In the genomic region with DNA sequence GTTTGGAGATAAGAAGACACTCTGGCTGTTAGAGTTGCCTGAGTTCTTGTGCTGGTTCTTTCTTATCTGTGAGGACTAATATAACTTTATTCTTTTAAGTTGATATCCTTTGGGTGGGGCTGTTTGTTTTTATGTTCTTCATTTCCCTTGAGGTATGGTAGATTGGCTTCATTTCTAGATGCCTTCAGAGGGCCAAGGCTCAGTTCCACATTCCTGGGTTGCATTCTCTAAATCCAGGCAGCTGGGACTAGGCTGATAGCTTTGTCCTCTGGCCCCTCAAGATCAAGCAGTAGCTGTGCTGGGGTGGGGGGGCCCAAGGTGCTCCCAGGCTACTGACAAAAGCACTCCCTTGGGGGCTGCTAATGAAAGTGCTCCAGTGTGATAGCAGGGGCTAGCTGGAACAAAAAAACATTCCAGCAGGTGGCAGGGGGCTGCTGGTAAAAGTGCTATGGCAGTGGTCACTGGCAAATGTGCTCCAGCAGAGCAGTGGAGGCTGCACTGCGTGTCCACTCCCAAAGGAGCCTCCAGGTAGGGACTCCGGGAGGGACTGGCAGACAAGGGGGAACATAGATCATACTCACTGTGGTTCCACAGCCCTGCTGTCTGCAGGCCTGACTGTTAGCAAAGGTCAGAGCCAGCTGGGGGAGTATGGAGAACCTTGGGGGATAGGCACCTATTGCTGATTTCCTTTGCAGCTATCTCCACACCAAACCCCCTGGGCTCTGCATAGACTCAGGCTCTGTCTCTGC, we compare ENCODE assay signal across 18 cellular contexts. TPM values are rescaled to one million over a fixed set of nuclear protein-coding genes. Genes with fewer than 3 reads are reported as not detected.
DNase-seq lines count a peak whose midpoint lies in the region; ATAC-seq, FAIRE-seq and TF ChIP-seq lines count a peak whose summit lies in the region.
"Had no signal": no experiment of that assay in that cellular context is flagged by ENCODE, and none has a peak within 500 bp of the region (broad histone marks: within the 10 kb centered on the region; RNA-seq: fewer than 3 reads in every experiment).

No MANE protein-coding gene starts in this region.

- no peaks in the 10 kb centered on the region for H3K27me3 ChIP-seq in IMR-90 (ENCODE audit: control insufficient read depth, insufficient read depth, low read length)
- no peaks in the 10 kb centered on the region for H3K27me3 ChIP-seq in mesenchymal stem cell (ENCODE audit: control insufficient read depth in 1 of 2, insufficient read depth in 1 of 2, low read length in 2 of 2)
- no peaks in the 10 kb centered on the region for H3K27me3 ChIP-seq in neuronal stem cell (ENCODE audit: control insufficient read depth in 3 of 3, insufficient read depth in 3 of 3, low read depth in 1 of 3, low read length in 3 of 3)

- no peak for TF ChIP-seq CTCF in IMR-90 (conservative IDR thresholded peaks at IDR 0.05; ENCODE audit: low read depth, low read length)

- H3K36me3 ChIP-seq in IMR-90 (ENCODE audit: control insufficient read depth, insufficient read depth, low read length) (no peaks in the 10 kb centered on the region), mesenchymal stem cell (ENCODE audit: control insufficient read depth in 1 of 2, insufficient read depth in 2 of 2, low read depth in 1 of 2, low read length in 2 of 2) (no peaks in the 10 kb centered on the region), neuronal stem cell (replicated peaks in 1 of 2; ENCODE audit: control insufficient read depth in 2 of 2, insufficient read depth in 2 of 2, low read length in 2 of 2) (no peaks in the 10 kb centered on the region)

- peak; percentile 5 for FAIRE-seq in urothelium cell line (lab: Jason Lieb, UNC)
- FAIRE-seq: A204.1, GM12892, H54 had no signal

- no peaks in the 10 kb centered on the region for H3K9me3 ChIP-seq in IMR-90 (ENCODE audit: control insufficient read depth, insufficient read depth, low read length)
- H3K9me3 ChIP-seq in mesenchymal stem cell (ENCODE audit: control insufficient read depth, low read length) = peaks cover 5% of the 10 kb centered on the region
- H3K9me3 ChIP-seq in neuronal stem cell (replicated peaks in 1 of 2; ENCODE audit: control insufficient read depth in 2 of 2, insufficient read depth in 1 of 2, low read depth in 1 of 2, low read length in 2 of 2) = peaks cover 0 to 6% of the 10 kb centered on the region in 2 donors

- H4K91ac ChIP-seq in IMR-90 (ENCODE audit: insufficient read depth, low read depth, low read length) (no peak overlapping the region), mesenchymal stem cell (ENCODE audit: low read length) (no peak overlapping the region), neuronal stem cell (ENCODE audit: low read depth, low read length, poor library complexity) (no peak overlapping the region)

- DNase-seq in IMR-90 (no peak), mesenchymal stem cell (no peak), neuronal stem cell (ENCODE audit: low spot score) (no peak), urothelium cell line (ENCODE audit: low spot score) (no peak), COR-L47 (lab: John Stamatoyannopoulos, UW) (no peak), NCI-H345 treated with DMSO at 0.1 percent for 48 hours (lab: John Stamatoyannopoulos, UW; ENCODE audit: unreplicated experiment) (no peak)
- DNase-seq: CD8-positive, alpha-beta T cell; DND-41; GDM1; GM23248 had no signal

- in situ Hi-C loops in IMR-90 (cut with MboI; ENCODE audit: low sequenced_read_pairs) = no loop called here

- no peak overlapping the region for H2BK12ac ChIP-seq in mesenchymal stem cell (ENCODE audit: low read length in 2 of 2)
- no peak overlapping the region for H2BK12ac ChIP-seq in neuronal stem cell (ENCODE audit: low read length)

- H2AK5ac ChIP-seq in IMR-90 (ENCODE audit: low read depth, low read length) = no peak overlapping the region
- H2AK5ac ChIP-seq in mesenchymal stem cell (ENCODE audit: low read length, severe bottlenecking) = no peak overlapping the region
- no peak overlapping the region for H2AK5ac ChIP-seq in neuronal stem cell (ENCODE audit: low read depth, low read length)

- H3K23ac ChIP-seq in IMR-90 (ENCODE audit: low read depth, low read length) (no peak overlapping the region), mesenchymal stem cell (ENCODE audit: low read length in 2 of 2) (no peak overlapping the region), neuronal stem cell (ENCODE audit: low read depth, low read length, poor library complexity) (no peak overlapping the region)

- no peak overlapping the region for H3K4me2 ChIP-seq in IMR-90 (ENCODE audit: low read depth, low read length)
- no peak overlapping the region for H3K4me2 ChIP-seq in mesenchymal stem cell (ENCODE audit: low read length, poor library complexity, severe bottlenecking)
- no peak overlapping the region for H3K4me2 ChIP-seq in neuronal stem cell (ENCODE audit: insufficient read depth, low read length, poor library complexity, severe bottlenecking)

- no peak for TF ChIP-seq POLR2A in IMR-90 (IDR thresholded peaks at IDR 0.05; ENCODE audit: low read depth, low read length)

- dilution Hi-C loops in IMR-90 (cut with HindIII; ENCODE audit: low sequenced_read_pairs, unreplicated experiment) = no loop called here

- no peaks in the 10 kb centered on the region for H3K9me1 ChIP-seq in IMR-90 (ENCODE audit: insufficient read depth, low read length)

- H2BK15ac ChIP-seq in IMR-90 (ENCODE audit: low read depth, low read length) (peak overlapping the region; percentile 14; the same call in 2 of the 3 replicates), mesenchymal stem cell (ENCODE audit: low read depth, poor library complexity, severe bottlenecking) (no peak overlapping the region), neuronal stem cell (ENCODE audit: low read length) (no peak overlapping the region)

- H4K8ac ChIP-seq in IMR-90 (ENCODE audit: low read depth in 2 of 2, low read length in 2 of 2) (no peak overlapping the region), mesenchymal stem cell (ENCODE audit: low read length) (peak overlapping the region; percentile 4), neuronal stem cell (ENCODE audit: low read depth, low read length) (no peak overlapping the region)

- peak overlapping the region; percentile 12; the same call in 1 of the 2 replicates for H2BK20ac ChIP-seq in IMR-90 (ENCODE audit: low read depth, low read length)

- H2AFZ ChIP-seq in IMR-90 (replicated peaks; ENCODE audit: low read length, poor library complexity) (no peak overlapping the region), mesenchymal stem cell (ENCODE audit: low read depth, low read length) (peak overlapping the region; percentile 36), neuronal stem cell (ENCODE audit: low read length) (no peak overlapping the region)
- H2AFZ ChIP-seq: GM23248 had no signal

- POLR2A ChIA-PET in IMR-90 (lab: Charles Lee; ENCODE audit: unreplicated experiment) = interaction anchor here (0.5 kb wide), 1 partner anchor 41 kb away, joined by 3 read pairs; no protein-coding TSS in a partner anchor

- H3K56ac ChIP-seq in IMR-90 (ENCODE audit: extremely low read depth, insufficient read depth, low read length) = no peak overlapping the region

- H3K18ac ChIP-seq in IMR-90 (ENCODE audit: low read depth, low read length) = peak overlapping the region; percentile 70
- H3K18ac ChIP-seq in mesenchymal stem cell (ENCODE audit: low read depth in 1 of 2, low read length in 2 of 2) = peak overlapping the region in 1 of 2 experiments; percentile 0
- H3K18ac ChIP-seq in neuronal stem cell (ENCODE audit: low read length) = peak overlapping the region; percentile 56

- H3K4me3 ChIP-seq in IMR-90 (ENCODE audit: insufficient read depth, low read depth, low read length) (no peak overlapping the region), mesenchymal stem cell (ENCODE audit: insufficient read depth in 1 of 2, low read depth in 1 of 2, low read length in 2 of 2) (no peak overlapping the region), neuronal stem cell (ENCODE audit: low read length in 2 of 2) (no peak overlapping the region)
- H3K4me3 ChIP-seq: GM23248 had no signal

- CTCF ChIA-PET in IMR-90 (lab: Yijun Ruan, JAX) = interaction anchor here (0.6 kb wide), 2 partner anchors 122 to 461 kb away, joined by 3 to 4 read pairs; no protein-coding TSS in a partner anchor

- intact Hi-C loops in IMR-90 (cut with micrococcal nuclease) = no loop called here

- WGBS in IMR-90 (ENCODE audit: extremely low coverage in 2 of 2, insufficient read length in 1 of 2), 2 experiments = no CpG with 5 or more reads among the region's 2 CpGs
- 93% methylated on average over 2 of the region's 2 CpGs for WGBS in mesenchymal stem cell
- no CpG with 5 or more reads among the region's 2 CpGs for WGBS in neuronal stem cell (ENCODE audit: extremely low coverage in 2 of 2, insufficient read length in 2 of 2, insufficient replicate concordance in 1 of 2), 2 donors

- H3K79me1 ChIP-seq in IMR-90 (ENCODE audit: low read depth in 1 of 2, low read length in 2 of 2) (no peaks in the 10 kb centered on the region), mesenchymal stem cell (replicated peaks; ENCODE audit: low read length, poor library complexity, severe bottlenecking) (no peaks in the 10 kb centered on the region), neuronal stem cell (ENCODE audit: low read depth, low read length) (no peaks in the 10 kb centered on the region)

- no peak overlapping the region for H3K27ac ChIP-seq in IMR-90 (ENCODE audit: insufficient read depth, low read length)
- no peak overlapping the region for H3K27ac ChIP-seq in mesenchymal stem cell (ENCODE audit: low read length, poor library complexity, severe bottlenecking)
- H3K27ac ChIP-seq in neuronal stem cell (replicated peaks; ENCODE audit: low read length) = no peak overlapping the region
- H3K27ac ChIP-seq: GM23248 had no signal

- BruUV-seq in IMR-90 (replicated peaks; lab: Mats Ljungman, UMichigan) = no TSS peak

- H4K20me1 ChIP-seq in IMR-90 (ENCODE audit: insufficient read depth, low read length) = no peaks in the 10 kb centered on the region

- no peak overlapping the region for H3K4ac ChIP-seq in IMR-90 (ENCODE audit: low read depth, low read length)
- no peak overlapping the region for H3K4ac ChIP-seq in mesenchymal stem cell (ENCODE audit: low read depth in 1 of 2, low read length in 2 of 2)
- H3K4ac ChIP-seq in neuronal stem cell (ENCODE audit: low read length) = no peak overlapping the region

- H2BK120ac ChIP-seq in IMR-90 (ENCODE audit: low read depth, low read length) (no peak overlapping the region), mesenchymal stem cell (ENCODE audit: low read depth, low read length) (no peak overlapping the region), neuronal stem cell (ENCODE audit: low read depth, low read length) (no peak overlapping the region)

- ATAC-seq in IMR-90 (ENCODE audit: low read depth) (peak; percentile 48; the same call in 1 of the 2 replicates), HG03135 (IDR thresholded peaks at IDR 0.05; ENCODE audit: unreplicated experiment) (no peak)
- ATAC-seq: CD8-positive, alpha-beta T cell; HCT116 had no signal

- TF ChIP-seq RAD21 in IMR-90 (IDR thresholded peaks at IDR 0.05; ENCODE audit: low read length) = no peak

- no peak overlapping the region for H2BK5ac ChIP-seq in IMR-90 (ENCODE audit: low read depth, low read length, poor library complexity, severe bottlenecking)
- H2BK5ac ChIP-seq in mesenchymal stem cell (ENCODE audit: low read depth, low read length, poor library complexity, severe bottlenecking) = no peak overlapping the region
- no peak overlapping the region for H2BK5ac ChIP-seq in neuronal stem cell (ENCODE audit: low read length)

- peaks cover 10% of the 10 kb centered on the region for H3K4me1 ChIP-seq in IMR-90 (ENCODE audit: control insufficient read depth, insufficient read depth, low read length)
- no peaks in the 10 kb centered on the region for H3K4me1 ChIP-seq in mesenchymal stem cell (ENCODE audit: control insufficient read depth, insufficient read depth, low read depth, low read length)
- H3K4me1 ChIP-seq in neuronal stem cell (ENCODE audit: control insufficient read depth in 2 of 2, insufficient read depth in 1 of 2, low read depth in 1 of 2, low read length in 2 of 2) = no peaks in the 10 kb centered on the region

- H2AK9ac ChIP-seq in IMR-90 (replicated peaks; ENCODE audit: low read depth, low read length, poor library complexity) = no peak overlapping the region

- no peak overlapping the region for H3K9ac ChIP-seq in IMR-90 (ENCODE audit: low read depth, low read length)
- H3K9ac ChIP-seq in mesenchymal stem cell (ENCODE audit: low read length) = no peak overlapping the region
- H3K9ac ChIP-seq in neuronal stem cell (ENCODE audit: low read depth, low read length, poor library complexity) = no peak overlapping the region
- H3K9ac ChIP-seq: GM23248 had no signal

- H4K5ac ChIP-seq in IMR-90 (ENCODE audit: low read depth, low read length) = no peak overlapping the region; the same call in 1 of the 2 replicates

- no peak overlapping the region for H3K14ac ChIP-seq in IMR-90 (replicated peaks; ENCODE audit: low read depth, low read length)
- H3K14ac ChIP-seq in mesenchymal stem cell (ENCODE audit: low read length in 2 of 2) = peak overlapping the region in 1 of 2 experiments; percentile 46
- H3K14ac ChIP-seq in neuronal stem cell (ENCODE audit: low read length) = no peak overlapping the region

RNA-seq across cellular contexts. Expression of a gene that starts 45.8 kb away (rescaled TPM):
- total RNA-seq in IMR-90 (2012; rRNA removed) = not detected in 2 replicates
- not detected in 2 replicates for polyA plus RNA-seq in IMR-90 (2012; rRNA removed)
- not detected in 2 replicates for polyA plus RNA-seq in IMR-90 (2012; cell fraction: cytosol; rRNA removed)
- polyA plus RNA-seq in IMR-90 (2012; cell fraction: nucleus; rRNA removed; ENCODE audit: low replicate concordance) = 0.01 TPM in 1 of 2 replicates, not detected in the other
- polyA plus RNA-seq in mesenchymal stem cell (2013, experiment 1 of 2) = 0.01 TPM
- polyA plus RNA-seq in mesenchymal stem cell (2013, experiment 2 of 2) = not detected
- not detected for polyA plus RNA-seq in neuronal stem cell (2013, experiment 1 of 2)
- not detected for polyA plus RNA-seq in neuronal stem cell (2013, experiment 2 of 2)
- total RNA-seq: CD8-positive, alpha-beta T cell; GM23248 had no signal
- polyA plus RNA-seq: BJ, CD14-positive monocyte, GM23248, IgD-negative memory B cell had no signal
